Comparison of ENCODE assay signal across 16 cellular contexts in genomic region chr5:126189862-126190261, GRCh38.
A peak's percentile ranks its signal among the peaks of the same experiment; 100 is the strongest.
DNase-seq lines count a peak whose midpoint lies in the region; FAIRE-seq and TF ChIP-seq lines count a peak whose summit lies in the region.
"Had no signal": no experiment of that assay in that cellular context is flagged by ENCODE, and none has a peak within 500 bp of the region (broad histone marks: within the 10 kb centered on the region; RNA-seq: fewer than 3 reads in every experiment).

No MANE protein-coding gene starts in this region.

- peaks cover 7% of the 10 kb centered on the region for H3F3A ChIP-seq in neural progenitor cell (ENCODE audit: low read depth)

- no peak for TF ChIP-seq CTCF in neural progenitor cell (IDR thresholded peaks at IDR 0.05)

- FAIRE-seq in small intestine (lab: Jason Lieb, UNC) = no peak

- WGBS in small intestine, 3 donors = 74 to 81% (median 79%) methylated on average over 4 of the region's 4 CpGs

- peaks cover 2% of the 10 kb centered on the region for H3K9me3 Mint-ChIP-seq in neural progenitor cell

- H3K4me1 ChIP-seq in neural progenitor cell = peaks cover 24% of the 10 kb centered on the region
- H3K4me1 ChIP-seq in small intestine (ENCODE audit: control insufficient read depth in 2 of 2, insufficient read depth in 1 of 2, low read depth in 1 of 2, low read length in 1 of 2) = no peaks in the 10 kb centered on the region
- H3K4me1 ChIP-seq: BLaER1 treated with 17β-estradiol and CSF1 and Interleukin-3, amounts not matched to agents 10 nM and 100 nM had no signal

- H3K27me3 Mint-ChIP-seq in neural progenitor cell (ENCODE audit: insufficient read depth, low read depth) = peaks cover 4% of the 10 kb centered on the region

- no peaks in the 10 kb centered on the region for H3K36me3 Mint-ChIP-seq in neural progenitor cell

- DNase-seq in H7 (peak; percentile 16), NCI-H69 (lab: John Stamatoyannopoulos, UW) (peak; percentile 98), iPS DF 19.7 (ENCODE audit: low read depth, low spot score) (peak; percentile 40), neural progenitor cell (ENCODE audit: low spot score) (peak; percentile 71), small intestine (no peak), NCI-H2227 (lab: John Stamatoyannopoulos, UW; ENCODE audit: unreplicated experiment) (no peak), midbrain (lab: John Stamatoyannopoulos, UW) (no peak)
- DNase-seq: GDM1, NCI-H1092 treated with DMSO at 0.1 percent for 48 hours, NCI-H1694 treated with DMSO at 0.1 percent for 48 hours, NCI-H345, NCI-H526, PC-9, T-helper 1 cell had no signal

- no peak overlapping the region for H3K27ac Mint-ChIP-seq in neural progenitor cell

- H3K36me3 ChIP-seq in H7 (replicated peaks; ENCODE audit: control insufficient read depth, insufficient read depth, low read length) = no peaks in the 10 kb centered on the region
- H3K36me3 ChIP-seq in neural progenitor cell = no peaks in the 10 kb centered on the region
- no peaks in the 10 kb centered on the region for H3K36me3 ChIP-seq in small intestine (ENCODE audit: control insufficient read depth in 2 of 2, insufficient read depth in 2 of 2, low read length in 2 of 2)
- H3K36me3 ChIP-seq: BLaER1 treated with 17β-estradiol and CSF1 and Interleukin-3, amounts not matched to agents 10 nM and 100 nM had no signal

- H3K4me2 ChIP-seq in neural progenitor cell = peak overlapping the region; percentile 52
- H3K4me2 ChIP-seq: BLaER1 treated with 17β-estradiol and CSF1 and Interleukin-3, amounts not matched to agents 10 nM and 100 nM; PC-9 had no signal

- no peak overlapping the region for H3K4me3 Mint-ChIP-seq in neural progenitor cell

- H3K27me3 ChIP-seq in H7 (ENCODE audit: control insufficient read depth, insufficient read depth, low read length) (no peaks in the 10 kb centered on the region), neural progenitor cell (no peaks in the 10 kb centered on the region), small intestine (ENCODE audit: control insufficient read depth in 2 of 2, insufficient read depth in 2 of 2, low read length in 2 of 2) (no peaks in the 10 kb centered on the region)
- H3K27me3 ChIP-seq: BLaER1 treated with 17β-estradiol and CSF1 and Interleukin-3, amounts not matched to agents 10 nM and 100 nM had no signal

- H3K27ac ChIP-seq in neural progenitor cell = no peak overlapping the region
- no peak overlapping the region for H3K27ac ChIP-seq in small intestine (ENCODE audit: low read depth in 1 of 2, low read length in 1 of 2)
- H3K27ac ChIP-seq: BLaER1 treated with 17β-estradiol and CSF1 and Interleukin-3, amounts not matched to agents 10 nM and 100 nM; PC-9; RWPE1 had no signal

- H4K20me1 ChIP-seq in neural progenitor cell (ENCODE audit: low read depth) = no peaks in the 10 kb centered on the region
- H4K20me1 ChIP-seq: BLaER1 treated with 17β-estradiol and CSF1 and Interleukin-3, amounts not matched to agents 10 nM and 100 nM had no signal

- peaks cover 21% of the 10 kb centered on the region for H3K4me1 Mint-ChIP-seq in neural progenitor cell

- no peak overlapping the region for H2AFZ ChIP-seq in neural progenitor cell (replicated peaks)
- H2AFZ ChIP-seq: PC-9 had no signal

- no peaks in the 10 kb centered on the region for H3K9me3 ChIP-seq in neural progenitor cell (ENCODE audit: low read depth)
- H3K9me3 ChIP-seq in small intestine (ENCODE audit: control insufficient read depth, low read depth) = no peaks in the 10 kb centered on the region
- H3K9me3 ChIP-seq: BLaER1 treated with 17β-estradiol and CSF1 and Interleukin-3, amounts not matched to agents 10 nM and 100 nM had no signal

- H3K4me3 ChIP-seq in H7 (ENCODE audit: insufficient read depth, low read depth, low read length) (no peak overlapping the region), neural progenitor cell (no peak overlapping the region), small intestine (ENCODE audit: low read depth in 1 of 2, low read length in 2 of 2) (no peak overlapping the region)
- H3K4me3 ChIP-seq: BLaER1 treated with 17β-estradiol and CSF1 and Interleukin-3, amounts not matched to agents 10 nM and 100 nM; PC-9 had no signal

- no peak overlapping the region for H3K9ac ChIP-seq in neural progenitor cell
- H3K9ac ChIP-seq: BLaER1 treated with 17β-estradiol and CSF1 and Interleukin-3, amounts not matched to agents 10 nM and 100 nM had no signal

- no peaks in the 10 kb centered on the region for H3K79me2 ChIP-seq in neural progenitor cell (ENCODE audit: low read depth)

Comparison
In these comparisons a context has a peak if more than half of its experiments do, and no peak if none do; other contexts are left out.
1. DNase-seq: peak in H7 (single experiment), NCI-H69 (single experiment), iPS DF 19.7 (single experiment) and neural progenitor cell (single experiment); none in small intestine (single experiment), NCI-H2227 (single experiment) and midbrain (single experiment).